In genomic region chrX:68982476-68982875, GRCh38 we compare ENCODE assay signal across 18 cellular contexts.
DNase-seq lines count a peak whose midpoint lies in the region; TF ChIP-seq lines count a peak whose summit lies in the region.
"Had no signal": no experiment of that assay in that cellular context is flagged by ENCODE, and none has a peak within 500 bp of the region (broad histone marks: within the 10 kb centered on the region; RNA-seq: fewer than 3 reads in every experiment).

No MANE protein-coding gene starts in this region.

- TF ChIP-seq CTCF in C4-2B (conservative IDR thresholded peaks at IDR 0.05): no peak
- TF ChIP-seq CTCF in type B pancreatic cell (conservative IDR thresholded peaks at IDR 0.05): no peak

- H3K4me3 ChIP-seq in H7 (ENCODE audit: insufficient read depth, low read depth, low read length): no peak overlapping the region
- H3K4me3 ChIP-seq: BLaER1 treated with 17β-estradiol and CSF1 and Interleukin-3, amounts not matched to agents 10 nM and 100 nM had no signal

- H3K9me3 Mint-ChIP-seq in type B pancreatic cell: peaks cover 5% of the 10 kb centered on the region

- peak overlapping the region; percentile 42 for H3K4me3 Mint-ChIP-seq in type B pancreatic cell
- H3K4me3 Mint-ChIP-seq: CD4-positive, alpha-beta memory T cell had no signal

- peak overlapping the region; percentile 97 for H3K27ac Mint-ChIP-seq in type B pancreatic cell
- H3K27ac Mint-ChIP-seq: CD4-positive, alpha-beta memory T cell had no signal

- peaks cover 26% of the 10 kb centered on the region for H3K4me1 Mint-ChIP-seq in type B pancreatic cell (ENCODE audit: unreplicated experiment)
- H3K4me1 Mint-ChIP-seq: CD4-positive, alpha-beta memory T cell had no signal

- H3K36me3 Mint-ChIP-seq in type B pancreatic cell: no peaks in the 10 kb centered on the region
- H3K36me3 Mint-ChIP-seq: CD4-positive, alpha-beta memory T cell had no signal

- peak; percentile 12 for DNase-seq in H7
- DNase-seq in mesenteric fat pad (ENCODE audit: low spot score): peak; percentile 51
- DNase-seq in type B pancreatic cell (ENCODE audit: extremely low spot score, unreplicated experiment): no peak
- no peak for DNase-seq in retina
- DNase-seq in NCI-H524 treated with DMSO at 0.1 percent for 48 hours (lab: John Stamatoyannopoulos, UW): no peak
- DNase-seq in SK-N-DZ (ENCODE audit: low spot score): no peak
- DNase-seq: AML-193; BE2C; Calu3; CD4-positive, alpha-beta memory T cell; COR-L47; DMS53; DMS79 treated with DMSO at 0.1 percent for 48 hours; GOT3; HCEC 1CT had no signal

- no peaks in the 10 kb centered on the region for H3K36me3 ChIP-seq in H7 (replicated peaks; ENCODE audit: control insufficient read depth, insufficient read depth, low read length)
- H3K36me3 ChIP-seq: BE2C; BLaER1 treated with 17β-estradiol and CSF1 and Interleukin-3, amounts not matched to agents 10 nM and 100 nM had no signal

- H3K27me3 Mint-ChIP-seq in type B pancreatic cell: no peaks in the 10 kb centered on the region

- H3K27me3 ChIP-seq in H7 (ENCODE audit: control insufficient read depth, insufficient read depth, low read length): no peaks in the 10 kb centered on the region
- H3K27me3 ChIP-seq: BE2C had no signal

- peak overlapping the region; percentile 35; the same call in 1 of the 2 replicates for H3K27ac ChIP-seq in C4-2B
- H3K27ac ChIP-seq: 22Rv1; BLaER1 treated with 17β-estradiol and CSF1 and Interleukin-3, amounts not matched to agents 10 nM and 100 nM had no signal

Comparison
In these comparisons a context has a peak if more than half of its experiments do, and no peak if none do; other contexts are left out.
1. DNase-seq: peak in H7 (single experiment) and mesenteric fat pad (single experiment); none in type B pancreatic cell (single experiment), retina (single experiment), NCI-H524 treated with DMSO at 0.1 percent for 48 hours (single experiment) and SK-N-DZ (single experiment).